Comparison of ENCODE assay signal across 9 cellular contexts in genomic region chr11:19742595-19743292, GRCh38. TPM values are rescaled to one million over a fixed set of nuclear protein-coding genes. Genes with fewer than 3 reads are reported as not detected.
DNase-seq lines count a peak whose midpoint lies in the region; ATAC-seq and TF ChIP-seq lines count a peak whose summit lies in the region.
"Had no signal": no experiment of that assay in that cellular context is flagged by ENCODE, and none has a peak within 500 bp of the region (broad histone marks: within the 10 kb centered on the region; RNA-seq: fewer than 3 reads in every experiment).

No MANE protein-coding gene starts in this region.

- DNase-seq in GM10266 (ENCODE audit: extremely low spot score) (peak; percentile 44), NCI-H2029 treated with DMSO at 0.1 percent for 48 hours (lab: John Stamatoyannopoulos, UW) (peak; percentile 61), cardiac fibroblast (ENCODE audit: low read depth in 2 of 2) (peak; percentile 83 to 85), kidney epithelial cell (ENCODE audit: low read depth) (no peak)
- peak; percentile 56 to 59 for DNase-seq in stimulated activated CD4-positive, alpha-beta T cell treated with anti-CD3 and anti-CD28 coated beads, Interleukin-2, amount 100 ng/mL, for 48 hours

- H3K4me3 ChIP-seq in WI38 (ENCODE audit: low read depth, low read length): no peak overlapping the region
- H3K4me3 ChIP-seq in cardiac fibroblast (replicated peaks in 1 of 2; ENCODE audit: low read depth in 2 of 2, low read length in 2 of 2): no peak overlapping the region
- no peak overlapping the region for H3K4me3 ChIP-seq in kidney epithelial cell (ENCODE audit: low read depth, low read length)

- peak; percentile 71 for TF ChIP-seq CTCF in GM10266 (IDR thresholded peaks at IDR 0.05; ENCODE audit: control insufficient read depth, insufficient read depth, low read depth, missing control alignments)
- peak; percentile 64 for TF ChIP-seq CTCF in WI38 (IDR thresholded peaks at IDR 0.05; ENCODE audit: low read depth, low read length)
- peak; percentile 78 for TF ChIP-seq CTCF in cardiac fibroblast (IDR thresholded peaks at IDR 0.05; ENCODE audit: low read depth, low read length)
- TF ChIP-seq CTCF in kidney epithelial cell (IDR thresholded peaks at IDR 0.05; ENCODE audit: insufficient read depth, low read length, poor library complexity, severe bottlenecking): peak; percentile 76

- H3K27me3 ChIP-seq in kidney epithelial cell (ENCODE audit: control insufficient read depth, insufficient read depth, low read length): no peaks in the 10 kb centered on the region

- H3K36me3 ChIP-seq in kidney epithelial cell (ENCODE audit: control insufficient read depth, insufficient read depth, low read length): no peaks in the 10 kb centered on the region
- H3K36me3 ChIP-seq: neutrophil had no signal

- peak; percentile 68 for ATAC-seq in HG02852 (IDR thresholded peaks at IDR 0.05; ENCODE audit: unreplicated experiment)
- ATAC-seq in GM21717 (IDR thresholded peaks at IDR 0.05; ENCODE audit: unreplicated experiment): no peak

RNA-seq across cellular contexts. Expression of gene NAV2, which starts 30.1 kb away (rescaled TPM):
- total RNA-seq in kidney epithelial cell: 41.5 and 48.7 TPM in 2 replicates
